Comparison of ENCODE assay signal across 8 cellular contexts in genomic region chr2:75432761-75433361, GRCh38.
DNase-seq lines count a peak whose midpoint lies in the region; ATAC-seq and TF ChIP-seq lines count a peak whose summit lies in the region.

No MANE protein-coding gene starts in this region.

- H3K4me3 ChIP-seq in brain microvascular endothelial cell (ENCODE audit: low read depth, low read length) (no peak overlapping the region), right atrium auricular region (no peak overlapping the region)

- intact Hi-C loops in cardiac septum (cut with DNase I) = no loop called here

- in situ Hi-C loops in brain microvascular endothelial cell (cut with HindIII; ENCODE audit: low pct_ligation_motif_present, low sequenced_read_pairs) = no loop called here

- H3K27me3 ChIP-seq in brain microvascular endothelial cell (replicated peaks) (no peaks in the 10 kb centered on the region), right atrium auricular region (no peaks in the 10 kb centered on the region)

- H3K27ac ChIP-seq in brain microvascular endothelial cell (no peak overlapping the region), right atrium auricular region (no peak overlapping the region)

- no peaks in the 10 kb centered on the region for H3K4me1 ChIP-seq in right atrium auricular region

- peak; percentile 13 for DNase-seq in AG20443 (ENCODE audit: low spot score)
- peak; percentile 19 for DNase-seq in GM19240 (ENCODE audit: insufficient read length, low spot score)
- peak; percentile 29 for DNase-seq in brain microvascular endothelial cell
- DNase-seq in right atrium auricular region (ENCODE audit: low spot score) = no peak
- no peak for DNase-seq in COR-L47 (lab: John Stamatoyannopoulos, UW)
- DNase-seq in cardiac septum (ENCODE audit: low spot score) = no peak

- no peaks in the 10 kb centered on the region for H3K36me3 ChIP-seq in brain microvascular endothelial cell (replicated peaks)
- H3K36me3 ChIP-seq in right atrium auricular region = no peaks in the 10 kb centered on the region

- ATAC-seq in HG03064 (IDR thresholded peaks at IDR 0.05; ENCODE audit: low read depth, unreplicated experiment) (peak; percentile 83), esophagus mucosa (no peak)

- TF ChIP-seq CTCF in brain microvascular endothelial cell (IDR thresholded peaks at IDR 0.05; ENCODE audit: low read depth, low read length, missing control alignments) = no peak
- TF ChIP-seq CTCF in right atrium auricular region (IDR thresholded peaks at IDR 0.05) = no peak

- H3K9me3 ChIP-seq in right atrium auricular region = no peaks in the 10 kb centered on the region

Comparison
In these comparisons a context has a peak if more than half of its experiments do, and no peak if none do; other contexts are left out.
1. DNase-seq: peak in AG20443 (single experiment), GM19240 (single experiment) and brain microvascular endothelial cell (single experiment); none in right atrium auricular region (single experiment), COR-L47 (single experiment) and cardiac septum (single experiment).